12 cellular contexts compared by ENCODE assay signal in the genomic region with DNA sequence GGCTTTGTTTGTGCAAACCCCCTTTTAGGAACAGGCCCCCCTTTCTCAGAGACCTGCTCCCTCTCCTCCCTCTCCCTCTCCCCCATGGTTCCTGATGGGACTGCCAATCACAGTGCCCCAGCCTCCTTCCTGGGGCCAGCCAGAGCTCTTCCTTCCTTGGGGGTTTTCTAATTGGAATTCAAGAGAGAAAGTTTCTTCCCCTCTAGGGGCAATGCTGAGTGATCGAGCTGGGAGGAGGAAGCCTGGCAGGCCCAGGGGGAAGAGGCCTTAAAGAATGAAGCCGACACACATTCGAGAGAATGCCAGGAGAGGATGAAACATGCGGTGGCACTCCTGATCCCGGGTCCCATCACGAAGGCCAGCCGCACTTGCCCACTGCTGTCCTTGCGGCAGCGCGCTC. TPM values are rescaled to one million over a fixed set of nuclear protein-coding genes. Genes with fewer than 3 reads are reported as not detected.
A peak's percentile ranks its signal among the peaks of the same experiment; 100 is the strongest.
DNase-seq lines count a peak whose midpoint lies in the region; ATAC-seq and TF ChIP-seq lines count a peak whose summit lies in the region.
"Had no signal": no experiment of that assay in that cellular context is flagged by ENCODE, and none has a peak within 500 bp of the region (broad histone marks: within the 10 kb centered on the region; RNA-seq: fewer than 3 reads in every experiment).

No MANE protein-coding gene starts in this region.

- H3K27me3 ChIP-seq in BLaER1 (no peaks in the 10 kb centered on the region), H9 (ENCODE audit: insufficient read depth, low read length) (no peaks in the 10 kb centered on the region), brain microvascular endothelial cell (replicated peaks) (no peaks in the 10 kb centered on the region)
- H3K27me3 ChIP-seq: BLaER1 treated with 17β-estradiol and CSF1 and Interleukin-3, amounts not matched to agents 10 nM and 100 nM had no signal

- H3K4ac ChIP-seq in H9 (ENCODE audit: low read depth, low read length) = no peak overlapping the region

- H3K36me3 ChIP-seq in BLaER1 = peaks cover 23% of the 10 kb centered on the region
- H3K36me3 ChIP-seq in brain microvascular endothelial cell (replicated peaks) = no peaks in the 10 kb centered on the region

- H3K23ac ChIP-seq in H9 (ENCODE audit: insufficient read length, low read depth, low read length) = no peak overlapping the region

- in situ Hi-C loops in brain microvascular endothelial cell (cut with HindIII; ENCODE audit: low pct_ligation_motif_present, low sequenced_read_pairs) = no loop called here

- H2BK15ac ChIP-seq in H9 (ENCODE audit: low read depth, low read length) = no peak overlapping the region

- H2BK20ac ChIP-seq in H9 (ENCODE audit: low read depth, low read length, poor library complexity, severe bottlenecking) = no peak overlapping the region

- no peak overlapping the region for H4K5ac ChIP-seq in H9 (ENCODE audit: insufficient read length, low read depth, low read length)

- no peaks in the 10 kb centered on the region for H3K79me1 ChIP-seq in H9 (ENCODE audit: insufficient read depth, low read depth, low read length, poor library complexity, severe bottlenecking)

- no peak overlapping the region for H3K9ac ChIP-seq in BLaER1
- H3K9ac ChIP-seq in H9 (ENCODE audit: extremely low read depth, insufficient read length, low read length) = no peak overlapping the region
- H3K9ac ChIP-seq: BLaER1 treated with 17β-estradiol and CSF1 and Interleukin-3, amounts not matched to agents 10 nM and 100 nM had no signal

- H3K4me2 ChIP-seq in BLaER1 (0 out of 2 replicates have a peak overlapping the region, but pooled peaks have one; percentile 58), H9 (ENCODE audit: insufficient read depth, insufficient read length, low read length) (no peak overlapping the region)

- H2BK5ac ChIP-seq in H9 (ENCODE audit: insufficient read length, low read length) = no peak overlapping the region

- H3K9me3 Mint-ChIP-seq in H9 = no peaks in the 10 kb centered on the region

- H3T11ph ChIP-seq in H9 (ENCODE audit: low read length) = no peak overlapping the region

- no peak overlapping the region for H3K4me3 ChIP-seq in BLaER1
- no peak overlapping the region for H3K4me3 ChIP-seq in brain microvascular endothelial cell (ENCODE audit: low read depth, low read length)
- H3K4me3 ChIP-seq: BLaER1 treated with 17β-estradiol and CSF1 and Interleukin-3, amounts not matched to agents 10 nM and 100 nM had no signal

- H3K36me3 Mint-ChIP-seq in H9 (ENCODE audit: insufficient read depth in 1 of 3, low read depth in 3 of 3) = no peaks in the 10 kb centered on the region; a peak in 1 of 7 replicates
- H3K36me3 Mint-ChIP-seq: CD4-positive, CD25-positive, alpha-beta regulatory T cell had no signal

- DNase-seq in H9 = no peak
- no peak for DNase-seq in brain microvascular endothelial cell
- peak; percentile 65 for DNase-seq in iPS-NIHi7 (ENCODE audit: extremely low spot score)
- no peak for DNase-seq in SIG-M5 treated with dmso at 0.1 percent for 504 hours (lab: John Stamatoyannopoulos, UW; ENCODE audit: unreplicated experiment)
- no peak for DNase-seq in ecto neural progenitor cell (ENCODE audit: low spot score)
- DNase-seq in medulla oblongata (ENCODE audit: extremely low spot score) = no peak
- DNase-seq: 8988T; AML-193; CD4-positive, CD25-positive, alpha-beta regulatory T cell had no signal

- H3K4me3 Mint-ChIP-seq in H9 = no peak overlapping the region

- no peak overlapping the region for H3K27ac ChIP-seq in BLaER1
- H3K27ac ChIP-seq in H9 (ENCODE audit: insufficient read length, low read depth, low read length) = no peak overlapping the region
- H3K27ac ChIP-seq in brain microvascular endothelial cell = no peak overlapping the region
- H3K27ac ChIP-seq: BLaER1 treated with 17β-estradiol and CSF1 and Interleukin-3, amounts not matched to agents 10 nM and 100 nM had no signal

- peak overlapping the region in 1 of 3 experiments; percentile 88; a peak in 1 of 7 replicates for H3K27ac Mint-ChIP-seq in H9

- H2AFZ ChIP-seq in H9 (ENCODE audit: low read length) = no peak overlapping the region

- H2BK120ac ChIP-seq in H9 (ENCODE audit: low read depth, low read length, poor library complexity, severe bottlenecking) = no peak overlapping the region

- no peak for ATAC-seq in HG03097 (IDR thresholded peaks at IDR 0.05; ENCODE audit: low FRiP score, unreplicated experiment)

- no peak overlapping the region for H4K8ac ChIP-seq in H9 (replicated peaks; ENCODE audit: insufficient read length, low read depth, low read length)

- peak; percentile 30; the same call in 2 of the 3 replicates for TF ChIP-seq CTCF in H9 (conservative IDR thresholded peaks at IDR 0.05)
- TF ChIP-seq CTCF in brain microvascular endothelial cell (IDR thresholded peaks at IDR 0.05; ENCODE audit: low read depth, low read length, missing control alignments) = peak; percentile 10

- H3K27me3 Mint-ChIP-seq in H9 (ENCODE audit: low read depth) = peaks cover 11% of the 10 kb centered on the region; the same call in 1 of the 2 replicates

- WGBS in H9 (ENCODE audit: extremely low coverage, insufficient read length, low lambda C conversion rate) = no CpG with 5 or more reads among the region's 10 CpGs

- H2AK5ac ChIP-seq in H9 (ENCODE audit: insufficient read length, low read length) = no peak overlapping the region

- no peak overlapping the region for H3K14ac ChIP-seq in H9 (ENCODE audit: insufficient read depth, low read length)

- peaks cover 7 to 15% of the 10 kb centered on the region in 2 experiments; a peak in 3 of 4 replicates for H3K4me1 Mint-ChIP-seq in H9
- H3K4me1 Mint-ChIP-seq: CD4-positive, CD25-positive, alpha-beta regulatory T cell had no signal

- H3K79me2 ChIP-seq in H9 (ENCODE audit: insufficient read depth, low read length) = no peaks in the 10 kb centered on the region

- no peaks in the 10 kb centered on the region for H3K23me2 ChIP-seq in H9 (ENCODE audit: insufficient read length, low read depth, low read length, poor library complexity, severe bottlenecking)

- no peak overlapping the region for H3K56ac ChIP-seq in H9 (ENCODE audit: insufficient read length, low read depth, low read length)

- peaks cover 35% of the 10 kb centered on the region for H3K4me1 ChIP-seq in BLaER1
- H3K4me1 ChIP-seq in H9 (ENCODE audit: insufficient read depth, low read length) = no peaks in the 10 kb centered on the region

- H2BK12ac ChIP-seq in H9 (ENCODE audit: insufficient read length, low read depth, low read length) = no peak overlapping the region

- H3K18ac ChIP-seq in H9 (ENCODE audit: insufficient read length, low read depth, low read length) = no peak overlapping the region

- H4K20me1 ChIP-seq in BLaER1 (peaks cover 35% of the 10 kb centered on the region), H9 (ENCODE audit: control insufficient read depth, insufficient read depth, insufficient read length) (no peaks in the 10 kb centered on the region)

- H4K91ac ChIP-seq in H9 (ENCODE audit: insufficient read length, low read depth, low read length) = no peak overlapping the region

- H3K9me3 ChIP-seq in BLaER1 = no peaks in the 10 kb centered on the region
- no peaks in the 10 kb centered on the region for H3K9me3 ChIP-seq in H9 (ENCODE audit: control insufficient read depth, low read depth, low read length)
- H3K9me3 ChIP-seq: BLaER1 treated with 17β-estradiol and CSF1 and Interleukin-3, amounts not matched to agents 10 nM and 100 nM had no signal

RNA-seq across cellular contexts. Expression of a gene that starts 21.3 kb away (rescaled TPM):
- total RNA-seq in H9 (2021) = 6.2 and 6.5 TPM in 2 replicates
- total RNA-seq: CD4-positive, CD25-positive, alpha-beta regulatory T cell had no signal

RNA-seq across cellular contexts. Expression of a gene that starts 39.0 kb away (rescaled TPM):
- 10.7 and 10.9 TPM in 2 replicates for total RNA-seq in H9 (2021)
